In genomic region chr5:140345919-140346347, GRCh38 we compare ENCODE assay signal across 8 cellular contexts. TPM values are rescaled to one million over a fixed set of nuclear protein-coding genes. Genes with fewer than 3 reads are reported as not detected.
DNase-seq lines count a peak whose midpoint lies in the region; ATAC-seq lines count a peak whose summit lies in the region.

No MANE protein-coding gene starts in this region.

- POLR2A ChIA-PET in CD8-positive, alpha-beta memory T cell (lab: Charles Lee) = interaction anchor here (1.2 kb wide), 1 partner anchor 55 kb away, joined by 3 read pairs; no protein-coding TSS in a partner anchor

- CTCF ChIA-PET in CD8-positive, alpha-beta memory T cell (lab: Charles Lee) = interaction anchor here (1.1 to 3.8 kb wide), 9 partner anchors 8 to 101 kb away, joined by 3 to 16 read pairs (median 5); no protein-coding TSS in a partner anchor

- no peaks in the 10 kb centered on the region for H3K9me3 ChIP-seq in CD8-positive, alpha-beta memory T cell (ENCODE audit: low read length)

- H3K4me1 ChIP-seq in CD8-positive, alpha-beta memory T cell (ENCODE audit: insufficient read depth, low read length) = peaks cover 43% of the 10 kb centered on the region

- no peaks in the 10 kb centered on the region for H3K36me3 Mint-ChIP-seq in CD8-positive, alpha-beta memory T cell
- no peaks in the 10 kb centered on the region for H3K36me3 Mint-ChIP-seq in IgD-negative memory B cell
- H3K36me3 Mint-ChIP-seq in activated naive CD8-positive, alpha-beta T cell = no peaks in the 10 kb centered on the region

- H3K36me3 ChIP-seq in CD8-positive, alpha-beta memory T cell (ENCODE audit: insufficient read depth, low read length) = no peaks in the 10 kb centered on the region

- no peak overlapping the region for H3K27ac ChIP-seq in CD8-positive, alpha-beta memory T cell (ENCODE audit: low read depth, low read length)

- peaks cover 19 to 28% of the 10 kb centered on the region in 2 donors for H3K27me3 Mint-ChIP-seq in CD8-positive, alpha-beta memory T cell
- peaks cover 5% of the 10 kb centered on the region for H3K27me3 Mint-ChIP-seq in IgD-negative memory B cell
- peaks cover 6% of the 10 kb centered on the region for H3K27me3 Mint-ChIP-seq in activated naive CD8-positive, alpha-beta T cell

- H3K4me1 Mint-ChIP-seq in CD8-positive, alpha-beta memory T cell = peaks cover 20 to 29% (median 29%) of the 10 kb centered on the region in 3 donors
- peaks cover 25 to 43% (median 43%) of the 10 kb centered on the region in 3 donors for H3K4me1 Mint-ChIP-seq in IgD-negative memory B cell
- peaks cover 40% of the 10 kb centered on the region for H3K4me1 Mint-ChIP-seq in activated naive CD8-positive, alpha-beta T cell (ENCODE audit: low read depth)

- no peaks in the 10 kb centered on the region for H3K9me3 Mint-ChIP-seq in CD8-positive, alpha-beta memory T cell
- H3K9me3 Mint-ChIP-seq in IgD-negative memory B cell = no peaks in the 10 kb centered on the region
- no peaks in the 10 kb centered on the region for H3K9me3 Mint-ChIP-seq in activated naive CD8-positive, alpha-beta T cell (ENCODE audit: low read depth)

- ATAC-seq in GM19452 (IDR thresholded peaks at IDR 0.05; ENCODE audit: unreplicated experiment) (peak; percentile 2), Right ventricle myocardium superior (ENCODE audit: poor library complexity) (peak; percentile 68)

- peak overlapping the region; percentile 49 to 85 (median 76) for H3K4me3 Mint-ChIP-seq in CD8-positive, alpha-beta memory T cell
- peak overlapping the region; percentile 75 to 93 (median 84) for H3K4me3 Mint-ChIP-seq in IgD-negative memory B cell
- H3K4me3 Mint-ChIP-seq in activated naive CD8-positive, alpha-beta T cell = peak overlapping the region; percentile 83

- H3K27ac Mint-ChIP-seq in CD8-positive, alpha-beta memory T cell = no peak overlapping the region
- peak overlapping the region in 1 of 3 donors; percentile 11 for H3K27ac Mint-ChIP-seq in IgD-negative memory B cell
- H3K27ac Mint-ChIP-seq in activated naive CD8-positive, alpha-beta T cell = no peak overlapping the region

- DNase-seq in CD8-positive, alpha-beta memory T cell = no peak
- DNase-seq in Right ventricle myocardium superior (peak; percentile 85), nucleus accumbens (lab: John Stamatoyannopoulos, UW) (peak in 49 of 56 donors; percentile 27 to 87 (median 66)), SIG-M5 treated with dmso at 0.1 percent for 504 hours (lab: John Stamatoyannopoulos, UW; ENCODE audit: unreplicated experiment) (no peak), cortex of kidney (lab: John Stamatoyannopoulos, UW) (no peak)

- intact Hi-C loops in Right ventricle myocardium superior (cut with DNase I) = loop anchor here (5.0 kb wide), 1 partner anchor 169 kb away; the partner anchor contains the start of gene CYSTM1

- no peaks in the 10 kb centered on the region for H3K27me3 ChIP-seq in CD8-positive, alpha-beta memory T cell (ENCODE audit: insufficient read depth, low read length, poor library complexity, severe bottlenecking)

- peak overlapping the region; percentile 51 for H3K4me3 ChIP-seq in CD8-positive, alpha-beta memory T cell (ENCODE audit: low read length)

RNA-seq across cellular contexts. Expression of gene HBEGF, which starts 0.5 kb away (rescaled TPM):
- 1 to 10 TPM; 2.1 TPM for total RNA-seq in CD8-positive, alpha-beta memory T cell
- not detected for polyA plus RNA-seq in CD8-positive, alpha-beta memory T cell
- 0.83 TPM for polyA plus RNA-seq in IgD-negative memory B cell
- 21.7 TPM for total RNA-seq in Right ventricle myocardium superior

RNA-seq across cellular contexts. Expression of gene SLC4A9, which starts 14.1 kb away (rescaled TPM):
- not detected for total RNA-seq in CD8-positive, alpha-beta memory T cell
- polyA plus RNA-seq in CD8-positive, alpha-beta memory T cell = not detected
- not detected for polyA plus RNA-seq in IgD-negative memory B cell
- not detected for total RNA-seq in Right ventricle myocardium superior

RNA-seq across cellular contexts. Expression of gene PFDN1, which starts 43.0 kb away (rescaled TPM):
- total RNA-seq in CD8-positive, alpha-beta memory T cell = 10 to 100 TPM; 71.2 to 73.2 TPM
- polyA plus RNA-seq in CD8-positive, alpha-beta memory T cell = 115 TPM
- polyA plus RNA-seq in IgD-negative memory B cell = 122 TPM
- total RNA-seq in Right ventricle myocardium superior = 68.7 TPM

RNA-seq across cellular contexts. Expression of gene ANKHD1, which starts 55.7 kb away (rescaled TPM):
- 100 to 1,000 TPM; 100 to 107 TPM for total RNA-seq in CD8-positive, alpha-beta memory T cell
- 88.6 TPM for polyA plus RNA-seq in CD8-positive, alpha-beta memory T cell
- polyA plus RNA-seq in IgD-negative memory B cell = 69.7 TPM
- 55.8 TPM for total RNA-seq in Right ventricle myocardium superior

Comparison
In these comparisons a context has a peak if more than half of its experiments do, and no peak if none do; other contexts are left out.
1. DNase-seq: peak in Right ventricle myocardium superior (single experiment) and nucleus accumbens (49 of 56); none in CD8-positive, alpha-beta memory T cell (0 of 5), SIG-M5 treated with dmso at 0.1 percent for 504 hours (single experiment) and cortex of kidney (single experiment).
2. Peak in every context shown above with its lines, with median percentiles within 50 percentile points of each other: H3K4me3 Mint-ChIP-seq.